In the genomic region with DNA sequence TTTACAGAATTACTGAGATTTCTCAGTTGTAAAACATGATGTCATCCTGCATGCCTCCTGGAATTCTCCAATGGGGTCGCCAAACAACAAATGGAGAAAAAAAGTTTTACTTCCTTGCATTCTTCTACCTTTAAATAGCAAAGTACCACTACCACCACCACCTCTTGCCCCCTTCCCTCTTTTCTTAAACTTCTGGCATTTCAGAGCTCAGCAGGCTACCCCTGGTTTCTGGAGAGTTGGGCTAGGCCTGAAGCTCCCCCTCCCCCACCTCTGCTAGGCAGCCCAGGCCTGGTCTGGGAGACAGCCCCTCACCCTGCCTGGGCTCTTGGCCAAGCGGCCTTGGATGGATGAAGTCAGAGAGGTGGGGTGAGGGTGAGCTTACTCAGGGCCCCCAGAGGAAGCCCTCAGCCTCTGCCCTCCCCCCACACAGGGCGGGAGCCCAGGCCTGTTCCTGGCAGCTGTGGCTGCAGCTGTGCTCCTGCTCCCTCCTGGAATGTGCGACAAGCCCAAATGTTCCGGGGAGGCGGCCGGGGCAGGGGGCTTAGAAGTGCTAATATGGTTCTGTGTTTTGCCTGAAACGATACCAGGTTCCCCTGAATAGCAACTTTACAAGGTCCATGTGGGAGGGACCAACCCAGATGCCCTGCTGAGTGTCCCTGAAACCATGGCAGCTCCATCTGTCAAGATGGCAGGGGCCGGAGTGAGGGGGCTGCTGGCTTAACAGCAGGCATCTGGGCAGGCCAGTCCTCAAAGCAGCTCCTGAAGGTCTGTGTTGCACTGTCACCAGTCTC, we compare ENCODE assay signal across 1 cellular context.
TF ChIP-seq lines count a peak whose summit lies in the region.

No MANE protein-coding gene starts in this region.

TF ChIP-seq in IMR-90, 13 proteins besides CTCF, POLR2A, EP300 and RAD21:
- TF ChIP-seq NFE2L2 (IDR thresholded peaks at IDR 0.05; ENCODE audit: low read depth, low read length) (no peak), MAZ (IDR thresholded peaks at IDR 0.05; ENCODE audit: borderline replicate concordance, low read depth, low read length) (peak; percentile 81; the same call in 1 of the 2 replicates)
